Comparison of ENCODE assay signal across 1 cellular context in the genomic region with DNA sequence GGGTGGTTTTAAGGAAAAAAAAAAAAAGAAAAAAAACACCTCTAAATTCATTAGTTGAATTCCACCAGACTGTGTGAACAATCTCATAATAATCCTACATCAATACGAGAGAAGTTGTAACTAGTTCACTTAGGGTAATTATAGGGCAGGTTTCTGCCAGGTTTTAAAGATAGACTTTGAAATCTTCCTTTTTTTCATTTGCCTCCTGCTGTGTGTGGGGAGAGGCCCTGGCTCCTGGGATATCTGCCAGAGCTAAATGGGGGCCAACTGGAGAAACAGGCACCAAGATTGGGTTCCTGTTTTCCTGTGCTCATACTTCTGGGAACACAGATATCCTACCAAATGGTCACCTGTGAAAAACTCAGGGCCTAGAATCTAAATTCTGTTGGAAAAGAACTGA.
TF ChIP-seq lines count a peak whose summit lies in the region.

No MANE protein-coding gene starts in this region.

TF ChIP-seq in HepG2, 621 proteins besides CTCF, POLR2A, EP300 and RAD21 (continued from another document):
- TF ChIP-seq, protein P1, sequence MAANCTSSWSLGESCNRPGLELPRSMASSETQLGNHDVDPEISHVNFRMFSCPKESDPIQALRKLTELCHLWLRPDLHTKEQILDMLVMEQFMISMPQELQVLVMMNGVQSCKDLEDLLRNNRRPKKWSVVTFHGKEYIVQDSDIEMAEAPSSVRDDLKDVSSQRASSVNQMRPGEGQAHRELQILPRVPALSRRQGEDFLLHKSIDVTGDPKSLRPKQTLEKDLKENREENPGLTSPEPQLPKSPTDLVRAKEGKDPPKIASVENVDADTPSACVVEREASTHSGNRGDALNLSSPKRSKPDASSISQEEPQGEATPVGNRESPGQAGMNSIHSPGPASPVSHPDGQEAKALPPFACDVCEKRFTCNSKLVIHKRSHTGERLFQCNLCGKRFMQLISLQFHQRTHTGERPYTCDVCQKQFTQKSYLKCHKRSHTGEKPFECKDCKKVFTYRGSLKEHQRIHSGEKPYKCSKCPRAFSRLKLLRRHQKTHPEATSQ (CRISPR knock-in tag; IDR thresholded peaks at IDR 0.05; ENCODE audit: borderline replicate concordance), result no peak
- no peak for TF ChIP-seq MTF1 (CRISPR knock-in tag; IDR thresholded peaks at IDR 0.05)
- TF ChIP-seq, protein P2, sequence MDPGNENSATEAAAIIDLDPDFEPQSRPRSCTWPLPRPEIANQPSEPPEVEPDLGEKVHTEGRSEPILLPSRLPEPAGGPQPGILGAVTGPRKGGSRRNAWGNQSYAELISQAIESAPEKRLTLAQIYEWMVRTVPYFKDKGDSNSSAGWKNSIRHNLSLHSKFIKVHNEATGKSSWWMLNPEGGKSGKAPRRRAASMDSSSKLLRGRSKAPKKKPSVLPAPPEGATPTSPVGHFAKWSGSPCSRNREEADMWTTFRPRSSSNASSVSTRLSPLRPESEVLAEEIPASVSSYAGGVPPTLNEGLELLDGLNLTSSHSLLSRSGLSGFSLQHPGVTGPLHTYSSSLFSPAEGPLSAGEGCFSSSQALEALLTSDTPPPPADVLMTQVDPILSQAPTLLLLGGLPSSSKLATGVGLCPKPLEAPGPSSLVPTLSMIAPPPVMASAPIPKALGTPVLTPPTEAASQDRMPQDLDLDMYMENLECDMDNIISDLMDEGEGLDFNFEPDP (CRISPR knock-in tag; conservative IDR thresholded peaks at IDR 0.05), result no peak
- TF ChIP-seq RARA (CRISPR knock-in tag; IDR thresholded peaks at IDR 0.05), result no peak
- no peak for TF ChIP-seq MTF2 (CRISPR knock-in tag; IDR thresholded peaks at IDR 0.05; ENCODE audit: borderline replicate concordance)
